ENCODE assay signal across 8 cellular contexts in genomic region chr17:5077781-5078105, GRCh38. TPM values are rescaled to one million over a fixed set of nuclear protein-coding genes. Genes with fewer than 3 reads are reported as not detected.
DNase-seq lines count a peak whose midpoint lies in the region; ATAC-seq and TF ChIP-seq lines count a peak whose summit lies in the region.

No MANE protein-coding gene starts in this region.

- intact Hi-C loops in right cardiac atrium (cut with DNase I): no loop called here
- intact Hi-C loops in spleen (cut with DNase I; ENCODE audit: low total_unique reads): no loop called here

- H3K4me2 ChIP-seq in GM23338: peak overlapping the region; percentile 93

- H3K36me3 Mint-ChIP-seq in GM23338 (ENCODE audit: low read depth): peaks cover 7% of the 10 kb centered on the region; the same call in 1 of the 3 replicates
- peaks cover 6% of the 10 kb centered on the region for H3K36me3 Mint-ChIP-seq in activated naive CD8-positive, alpha-beta T cell

- H3K9me3 ChIP-seq in right cardiac atrium (ENCODE audit: control insufficient read depth, low read length) (no peaks in the 10 kb centered on the region), spleen (peaks cover 0 to 17% (median 7%) of the 10 kb centered on the region in 8 donors)

- ATAC-seq in GM23338: no peak; the same call in 2 of the 3 replicates
- peak; percentile 28 to 47 for ATAC-seq in right cardiac atrium
- ATAC-seq in HG03175 (IDR thresholded peaks at IDR 0.05; ENCODE audit: unreplicated experiment): no peak

- H3K4me1 ChIP-seq in GM23338 (ENCODE audit: insufficient read depth) (peaks cover 12% of the 10 kb centered on the region), right cardiac atrium (ENCODE audit: control insufficient read depth, insufficient read depth, low read length) (peaks cover 2% of the 10 kb centered on the region), spleen (peaks cover 4 to 32% (median 23%) of the 10 kb centered on the region in 6 donors)

- H3K9me2 ChIP-seq in GM23338 (ENCODE audit: insufficient read depth): peaks cover 6% of the 10 kb centered on the region; the same call in 1 of the 2 replicates

- H3K9me3 Mint-ChIP-seq in GM23338: peaks cover 33% of the 10 kb centered on the region
- no peaks in the 10 kb centered on the region for H3K9me3 Mint-ChIP-seq in activated naive CD8-positive, alpha-beta T cell (ENCODE audit: low read depth)

- H3K27me3 ChIP-seq in GM23338 (ENCODE audit: insufficient read depth) (peaks cover 7% of the 10 kb centered on the region; the same call in 1 of the 2 replicates), right cardiac atrium (ENCODE audit: control insufficient read depth, insufficient read depth) (no peaks in the 10 kb centered on the region), spleen (replicated peaks in 1 of 7) (no peaks in the 10 kb centered on the region)

- H2AFZ ChIP-seq in GM23338: peak overlapping the region; percentile 87

- 0 out of 2 replicates have a peak, but pooled peaks cover 6% of the 10 kb centered on the region for H3F3A ChIP-seq in GM23338 (replicated peaks; ENCODE audit: low read depth)

- H3K79me2 ChIP-seq in GM23338 (replicated peaks; ENCODE audit: insufficient read depth): peaks cover 5% of the 10 kb centered on the region; the same call in 1 of the 2 replicates

- H3K4me1 Mint-ChIP-seq in GM23338: peaks cover 10% of the 10 kb centered on the region
- H3K4me1 Mint-ChIP-seq in activated naive CD8-positive, alpha-beta T cell (ENCODE audit: low read depth): peaks cover 28% of the 10 kb centered on the region

- TF ChIP-seq CTCF in GM23338 (conservative IDR thresholded peaks at IDR 0.05; ENCODE audit: low read depth in 2 of 2) (no peak), spleen (IDR thresholded peaks at IDR 0.05 in 8 of 11, conservative IDR thresholded peaks at IDR 0.05 in 3 of 11) (no peak)

- TF ChIP-seq POLR2A in spleen (IDR thresholded peaks at IDR 0.05): no peak

- no peak overlapping the region for H3K27ac Mint-ChIP-seq in GM23338
- peak overlapping the region; percentile 93 for H3K27ac Mint-ChIP-seq in activated naive CD8-positive, alpha-beta T cell

- H3K36me3 ChIP-seq in GM23338 (ENCODE audit: insufficient read depth): no peaks in the 10 kb centered on the region
- H3K36me3 ChIP-seq in spleen: peaks cover 0 to 27% (median 0%) of the 10 kb centered on the region in 6 donors

- H3K4me3 ChIP-seq in GM23338: peak overlapping the region; percentile 72
- H3K4me3 ChIP-seq in right cardiac atrium (ENCODE audit: low read length): peak overlapping the region; percentile 85
- H3K4me3 ChIP-seq in spleen: peak overlapping the region; percentile 63 to 89 (median 73)

- DNase-seq in GM23338 (ENCODE audit: low spot score): no peak
- no peak for DNase-seq in right cardiac atrium
- no peak for DNase-seq in spleen
- DNase-seq in NCI-H146 treated with DMSO at 0.1 percent for 48 hours (lab: John Stamatoyannopoulos, UW; ENCODE audit: unreplicated experiment): no peak
- DNase-seq in NCI-H526 treated with DMSO at 0.1 percent for 48 hours (lab: John Stamatoyannopoulos, UW): no peak
- DNase-seq in NK-92 (lab: John Stamatoyannopoulos, UW; ENCODE audit: unreplicated experiment): no peak

- peaks cover 23% of the 10 kb centered on the region for H3K27me3 Mint-ChIP-seq in GM23338 (ENCODE audit: insufficient read depth, low read depth, poor library complexity)
- H3K27me3 Mint-ChIP-seq in activated naive CD8-positive, alpha-beta T cell: no peaks in the 10 kb centered on the region

- WGBS in right cardiac atrium: 16% methylated on average over 14 of the region's 14 CpGs
- 21 to 33% (median 28%) methylated on average over 14 of the region's 14 CpGs for WGBS in spleen, 5 donors

- H3K4me3 Mint-ChIP-seq in GM23338: peak overlapping the region; percentile 70
- peak overlapping the region; percentile 91 for H3K4me3 Mint-ChIP-seq in activated naive CD8-positive, alpha-beta T cell

- no peaks in the 10 kb centered on the region for H4K20me1 ChIP-seq in GM23338 (replicated peaks; ENCODE audit: insufficient read depth)

- H3K27ac ChIP-seq in GM23338 (ENCODE audit: low read depth): no peak overlapping the region
- H3K27ac ChIP-seq in right cardiac atrium (ENCODE audit: low read length): peak overlapping the region; percentile 91
- peak overlapping the region; percentile 78 to 93 (median 85) for H3K27ac ChIP-seq in spleen

TF ChIP-seq in GM23338, 12 proteins besides CTCF, POLR2A, EP300 and RAD21 (continues in another document):
- TF ChIP-seq ETS1 (IDR thresholded peaks at IDR 0.05) (no peak), ZNF331 (CRISPR knock-in tag; IDR thresholded peaks at IDR 0.05; ENCODE audit: low read depth) (no peak), REST (IDR thresholded peaks at IDR 0.05; ENCODE audit: unreplicated experiment) (no peak), CREB1 (CRISPR knock-in tag; IDR thresholded peaks at IDR 0.05; ENCODE audit: low read depth) (no peak), EZH2phosphoT487 (IDR thresholded peaks at IDR 0.05; ENCODE audit: unreplicated experiment) (no peak), ZNF114 (CRISPR knock-in tag; IDR thresholded peaks at IDR 0.05) (no peak), JUNB (IDR thresholded peaks at IDR 0.05; ENCODE audit: unreplicated experiment) (no peak), STAT1 (IDR thresholded peaks at IDR 0.05; ENCODE audit: unreplicated experiment) (no peak), NANOG (IDR thresholded peaks at IDR 0.05; ENCODE audit: borderline replicate concordance) (no peak)

RNA-seq across cellular contexts. Expression of gene ZFP3, which starts 0.5 kb away (rescaled TPM):
- total RNA-seq in GM23338 (2014; rRNA removed; shearing (Covaris generic)): 0.93 and 1.6 TPM in 2 replicates
- polyA plus RNA-seq in GM23338 (2016; fragmentation: Nextera tagmentation; extraction: Ambion mirVana) (0.55 and 0.97 TPM in 2 replicates), right cardiac atrium (5.4 TPM), spleen (1 to 10 TPM; 2.8 to 3.6 (median 3.2) TPM)
- total RNA-seq in right cardiac atrium (10 to 100 TPM; 11.7 to 14.2 (median 12.0) TPM), spleen (10 to 100 TPM in 2 of 7 donors, 1 to 10 TPM in 5; 6.4 to 10.4 (median 9.0) TPM)

RNA-seq across cellular contexts. Expression of gene ZNF232, which starts 33.9 kb away (rescaled TPM):
- total RNA-seq in GM23338 (2014; rRNA removed; shearing (Covaris generic)): 24.1 and 24.8 TPM in 2 replicates
- polyA plus RNA-seq in GM23338 (2016; fragmentation: Nextera tagmentation; extraction: Ambion mirVana) (21.5 and 24.9 TPM in 2 replicates), right cardiac atrium (3.1 TPM), spleen (10 to 100 TPM in 1 of 3 donors, 1 to 10 TPM in 2; 8.1 to 10.3 (median 9.0) TPM)
- total RNA-seq in right cardiac atrium (1 to 10 TPM; 4.0 to 7.4 (median 5.6) TPM), spleen (10 to 100 TPM in 4 of 7 donors, 1 to 10 TPM in 3; 5.6 to 11.4 (median 10.6) TPM)

RNA-seq across cellular contexts. Expression of gene USP6, which starts 38.1 kb away (rescaled TPM):
- total RNA-seq in GM23338 (2014; rRNA removed; shearing (Covaris generic)): 0.94 and 1.1 TPM in 2 replicates
- polyA plus RNA-seq in GM23338 (2016; fragmentation: Nextera tagmentation; extraction: Ambion mirVana): 1.3 and 1.7 TPM in 2 replicates
- total RNA-seq in right cardiac atrium: under 1 TPM in 3 of 4 donors, not detected in 1; 0.06 to 0.20 (median 0.09) TPM
- under 0.01 TPM for polyA plus RNA-seq in right cardiac atrium
- under 1 TPM in 6 of 7 donors, not detected in 1; 0.09 to 0.37 (median 0.24) TPM for total RNA-seq in spleen
- under 1 TPM; 0.03 to 0.09 (median 0.08) TPM for polyA plus RNA-seq in spleen

RNA-seq across cellular contexts. Expression of gene SLC52A1, which starts 42.5 kb away (rescaled TPM):
- total RNA-seq in GM23338 (2014; rRNA removed; shearing (Covaris generic)): 0.63 and 1.3 TPM in 2 replicates
- polyA plus RNA-seq in GM23338 (2016; fragmentation: Nextera tagmentation; extraction: Ambion mirVana): 0.21 and 0.50 TPM in 2 replicates
- total RNA-seq in right cardiac atrium: not detected
- not detected for polyA plus RNA-seq in right cardiac atrium
- 1 to 10 TPM in 1 of 7 donors, under 1 TPM in 6; 0.34 to 2.0 (median 0.72) TPM for total RNA-seq in spleen
- polyA plus RNA-seq in spleen: under 1 TPM; 0.06 to 0.19 (median 0.11) TPM

Comparison
In these comparisons a context has a peak if more than half of its experiments do, and no peak if none do; other contexts are left out.
1. ATAC-seq: peak in right cardiac atrium (2 of 2); none in GM23338 (single experiment) and HG03175 (single experiment).
2. Peak in every context shown above with its lines, with median percentiles within 50 percentile points of each other: H3K4me3 ChIP-seq.